Comparison of ENCODE assay signal across 1 cellular context in the genomic region with DNA sequence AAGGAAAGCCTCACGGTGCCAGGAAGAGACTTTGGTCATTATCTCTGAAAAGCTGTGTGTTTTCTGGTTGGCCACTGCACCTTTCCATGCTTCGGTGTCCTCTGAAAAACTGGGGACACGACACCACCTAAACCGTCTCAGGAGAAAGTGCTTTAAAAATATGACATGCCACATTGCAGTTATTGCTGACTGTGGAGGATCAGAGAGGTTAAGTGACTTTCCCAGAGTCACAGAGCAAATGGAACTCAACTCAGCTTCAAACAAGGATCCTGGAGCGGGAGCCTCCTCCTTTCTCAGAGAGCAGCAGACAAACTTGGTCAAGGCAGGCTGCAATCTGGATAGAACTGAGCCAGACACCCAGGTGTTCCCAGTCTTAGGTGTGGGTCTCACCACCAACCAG.
TF ChIP-seq lines count a peak whose summit lies in the region.

No MANE protein-coding gene starts in this region.

TF ChIP-seq in HepG2, 621 proteins besides CTCF, POLR2A, EP300 and RAD21:
- TF ChIP-seq ZNF768 (CRISPR knock-in tag; IDR thresholded peaks at IDR 0.05) (peak; percentile 84), MAFK (conservative IDR thresholded peaks at IDR 0.05 in 1 of 2, IDR thresholded peaks at IDR 0.05 in 1 of 2; ENCODE audit: low read length in 2 of 2) (peak in 1 of 2 experiments; percentile 23; a peak in 1 of 4 replicates), ZNF263 (CRISPR knock-in tag; IDR thresholded peaks at IDR 0.05) (no peak), SP140L (CRISPR knock-in tag; IDR thresholded peaks at IDR 0.05; ENCODE audit: borderline replicate concordance) (no peak)
- TF ChIP-seq, protein P1, sequence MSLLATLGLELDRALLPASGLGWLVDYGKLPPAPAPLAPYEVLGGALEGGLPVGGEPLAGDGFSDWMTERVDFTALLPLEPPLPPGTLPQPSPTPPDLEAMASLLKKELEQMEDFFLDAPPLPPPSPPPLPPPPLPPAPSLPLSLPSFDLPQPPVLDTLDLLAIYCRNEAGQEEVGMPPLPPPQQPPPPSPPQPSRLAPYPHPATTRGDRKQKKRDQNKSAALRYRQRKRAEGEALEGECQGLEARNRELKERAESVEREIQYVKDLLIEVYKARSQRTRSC (CRISPR knock-in tag; IDR thresholded peaks at IDR 0.05; ENCODE audit: low read depth), result no peak
